ENCODE assay signal across 1 cellular context in the genomic region with DNA sequence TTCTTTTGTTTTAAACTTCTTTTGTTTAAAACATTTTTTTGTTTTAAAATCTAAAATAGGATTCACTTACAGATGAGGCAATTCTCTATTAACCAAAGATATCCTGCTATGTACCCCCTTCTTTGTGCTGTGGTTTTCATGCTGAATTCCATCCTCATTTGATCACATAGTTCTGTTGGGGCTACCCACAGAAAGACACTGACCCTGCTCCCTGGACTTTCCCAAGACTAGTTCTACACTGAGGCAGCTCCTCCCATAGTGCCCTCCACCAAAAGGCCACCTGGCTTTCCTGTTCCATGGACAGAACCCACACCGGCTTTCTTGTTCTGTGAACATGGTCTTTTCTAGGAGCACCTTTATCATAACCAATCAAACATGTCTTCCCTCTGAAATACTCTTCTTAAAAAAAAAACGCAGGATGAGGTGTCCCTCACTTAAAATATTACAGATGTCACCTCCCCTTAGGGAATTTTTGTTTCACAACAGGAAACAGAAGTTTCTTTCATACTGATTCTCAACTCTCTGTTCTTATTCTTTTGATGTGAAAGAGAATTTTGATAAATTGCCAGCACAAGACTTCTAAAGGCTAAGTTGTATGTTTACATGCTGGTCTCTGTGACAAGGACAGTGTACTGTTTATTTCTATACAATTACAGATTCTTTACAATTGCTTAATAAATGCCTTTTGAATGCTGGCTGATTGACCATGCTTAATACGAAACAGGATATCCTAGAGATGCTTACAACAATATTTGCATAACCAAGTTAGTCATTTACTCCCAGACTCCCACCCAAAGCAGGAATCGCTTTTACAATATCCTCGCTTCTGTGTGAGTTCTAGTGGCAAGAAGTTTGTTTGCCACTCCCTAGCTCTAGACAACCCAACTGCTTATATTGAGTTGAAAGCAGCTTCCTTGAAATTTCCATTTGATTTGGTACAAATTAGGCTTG.
TF ChIP-seq lines count a peak whose summit lies in the region.

No MANE protein-coding gene starts in this region.

TF ChIP-seq in SK-N-SH, 30 proteins besides CTCF, POLR2A, EP300 and RAD21 (continued from another document):
- TF ChIP-seq, protein P1, sequence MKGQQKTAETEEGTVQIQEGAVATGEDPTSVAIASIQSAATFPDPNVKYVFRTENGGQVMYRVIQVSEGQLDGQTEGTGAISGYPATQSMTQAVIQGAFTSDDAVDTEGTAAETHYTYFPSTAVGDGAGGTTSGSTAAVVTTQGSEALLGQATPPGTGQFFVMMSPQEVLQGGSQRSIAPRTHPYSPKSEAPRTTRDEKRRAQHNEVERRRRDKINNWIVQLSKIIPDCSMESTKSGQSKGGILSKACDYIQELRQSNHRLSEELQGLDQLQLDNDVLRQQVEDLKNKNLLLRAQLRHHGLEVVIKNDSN (IDR thresholded peaks at IDR 0.05; ENCODE audit: borderline replicate concordance, low read depth): no peak
- TF ChIP-seq GATA2 (CRISPR knock-in tag; IDR thresholded peaks at IDR 0.05) (no peak), TCF12 (IDR thresholded peaks at IDR 0.05) (no peak), SMC3 (IDR thresholded peaks at IDR 0.05; ENCODE audit: low read depth, low read length) (no peak), EZH2phosphoT487 (IDR thresholded peaks at IDR 0.05; ENCODE audit: borderline replicate concordance, low read depth) (no peak), RXRA (IDR thresholded peaks at IDR 0.05; ENCODE audit: borderline replicate concordance, low read depth) (no peak)
- TF ChIP-seq, protein P2, sequence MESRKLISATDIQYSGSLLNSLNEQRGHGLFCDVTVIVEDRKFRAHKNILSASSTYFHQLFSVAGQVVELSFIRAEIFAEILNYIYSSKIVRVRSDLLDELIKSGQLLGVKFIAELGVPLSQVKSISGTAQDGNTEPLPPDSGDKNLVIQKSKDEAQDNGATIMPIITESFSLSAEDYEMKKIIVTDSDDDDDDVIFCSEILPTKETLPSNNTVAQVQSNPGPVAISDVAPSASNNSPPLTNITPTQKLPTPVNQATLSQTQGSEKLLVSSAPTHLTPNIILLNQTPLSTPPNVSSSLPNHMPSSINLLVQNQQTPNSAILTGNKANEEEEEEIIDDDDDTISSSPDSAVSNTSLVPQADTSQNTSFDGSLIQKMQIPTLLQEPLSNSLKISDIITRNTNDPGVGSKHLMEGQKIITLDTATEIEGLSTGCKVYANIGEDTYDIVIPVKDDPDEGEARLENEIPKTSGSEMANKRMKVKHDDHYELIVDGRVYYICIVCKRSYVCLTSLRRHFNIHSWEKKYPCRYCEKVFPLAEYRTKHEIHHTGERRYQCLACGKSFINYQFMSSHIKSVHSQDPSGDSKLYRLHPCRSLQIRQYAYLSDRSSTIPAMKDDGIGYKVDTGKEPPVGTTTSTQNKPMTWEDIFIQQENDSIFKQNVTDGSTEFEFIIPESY (IDR thresholded peaks at IDR 0.05; ENCODE audit: borderline replicate concordance, low read depth): no peak
